9 cellular contexts compared by ENCODE assay signal in genomic region chr6:25053875-25054371, GRCh38.
DNase-seq lines count a peak whose midpoint lies in the region; ATAC-seq, FAIRE-seq and TF ChIP-seq lines count a peak whose summit lies in the region.
"Had no signal": no experiment of that assay in that cellular context is flagged by ENCODE, and none has a peak within 500 bp of the region (broad histone marks: within the 10 kb centered on the region; RNA-seq: fewer than 3 reads in every experiment).

No MANE protein-coding gene starts in this region.

- intact Hi-C loops in A673 (cut with micrococcal nuclease; ENCODE audit: unreplicated experiment), result no loop called here
- intact Hi-C loops in right cardiac atrium (cut with DNase I), result no loop called here

- peaks cover 4% of the 10 kb centered on the region for H3K9me3 ChIP-seq in A673 (ENCODE audit: low read depth, low read length, poor library complexity, severe bottlenecking)
- no peaks in the 10 kb centered on the region for H3K9me3 ChIP-seq in right cardiac atrium (ENCODE audit: control insufficient read depth, low read length)

- TF ChIP-seq CTCF in A673 (conservative IDR thresholded peaks at IDR 0.05; ENCODE audit: low read depth, low read length), result 0 out of 2 replicates have a peak, but pooled peaks have one; percentile 18

- 47% methylated on average over 2 of the region's 2 CpGs for WGBS in right cardiac atrium

- H3K4me3 ChIP-seq in A673 (ENCODE audit: low read depth, low read length, poor library complexity, severe bottlenecking) (no peak overlapping the region), right cardiac atrium (ENCODE audit: low read length) (no peak overlapping the region)

- ATAC-seq in GM18511 (IDR thresholded peaks at IDR 0.05; ENCODE audit: unreplicated experiment), result peak; percentile 78
- peak; percentile 83 for ATAC-seq in HG02885 (IDR thresholded peaks at IDR 0.05; ENCODE audit: poor library complexity, unreplicated experiment)
- ATAC-seq in right cardiac atrium, result peak; percentile 60 to 89

- H3K4me1 ChIP-seq in A673 (ENCODE audit: insufficient read depth, low read length, poor library complexity, severe bottlenecking) (peaks cover 48% of the 10 kb centered on the region), right cardiac atrium (ENCODE audit: control insufficient read depth, insufficient read depth, low read length) (no peaks in the 10 kb centered on the region)

- POLR2A ChIA-PET in A673 (lab: Charles Lee; ENCODE audit: low non-redundant PET), result interaction anchor here (0.5 kb wide), 1 partner anchor 31 kb away, joined by 3 read pairs; no protein-coding TSS in a partner anchor

- DNase-seq in A673 (ENCODE audit: low spot score) (peak; percentile 88), RPMI7951 (ENCODE audit: low read depth) (peak; percentile 63), right cardiac atrium (no peak), frontal cortex (ENCODE audit: low spot score in 2 of 2) (no peak), NCI-H510A (lab: John Stamatoyannopoulos, UW) (no peak)
- DNase-seq in activated CD4-positive, CD25-positive, alpha-beta regulatory T cell (lab: John Stamatoyannopoulos, UW), result no peak

- H3K36me3 ChIP-seq in A673 (ENCODE audit: insufficient read depth, low read length, poor library complexity, severe bottlenecking), result no peaks in the 10 kb centered on the region

- H3K27me3 ChIP-seq in A673 (replicated peaks; ENCODE audit: insufficient read depth, low read depth, low read length, poor library complexity) (no peaks in the 10 kb centered on the region), right cardiac atrium (ENCODE audit: control insufficient read depth, insufficient read depth) (no peaks in the 10 kb centered on the region)

- FAIRE-seq in frontal cortex (lab: Jason Lieb, UNC), result no peak
- FAIRE-seq: bronchial epithelial cell had no signal

- H3K27ac ChIP-seq in A673 (ENCODE audit: low read depth, low read length, poor library complexity, severe bottlenecking) (peak overlapping the region; percentile 65), right cardiac atrium (ENCODE audit: low read length) (no peak overlapping the region)

- BruUV-seq in A673 (replicated peaks; lab: Mats Ljungman, UMichigan), result no TSS peak

- CTCF ChIA-PET in A673 (lab: Charles Lee), result no interaction called here

Comparison
In these comparisons a context has a peak if more than half of its experiments do, and no peak if none do; other contexts are left out.
1. DNase-seq: peak in A673 (single experiment) and RPMI7951 (single experiment); none in right cardiac atrium (0 of 3), frontal cortex (0 of 2), NCI-H510A (single experiment) and activated CD4-positive, CD25-positive, alpha-beta regulatory T cell (0 of 4).
2. Peak in every context shown above with its lines, with median percentiles within 50 percentile points of each other: ATAC-seq.